In genomic region chr5:109195667-109196066, GRCh38 we compare ENCODE assay signal across 34 cellular contexts.
"Had no signal": no experiment of that assay in that cellular context is flagged by ENCODE, and none has a peak within 500 bp of the region (broad histone marks: within the 10 kb centered on the region; RNA-seq: fewer than 3 reads in every experiment).

No MANE protein-coding gene starts in this region.

- ATAC-seq: activated CD4-positive, alpha-beta T cell treated with anti-CD3 and anti-CD28 coated beads for 36 hours; activated CD8-positive, alpha-beta memory T cell treated with anti-CD3 and anti-CD28 coated beads, Interleukin-2, amount 10 ng/mL, durations not matched to agents 7 days and 5 days; activated CD8-positive, alpha-beta T cell treated with anti-CD3 and anti-CD28 coated beads, Interleukin-2, amount 10 ng/mL, durations not matched to agents 7 days and 5 days; activated naive CD8-positive, alpha-beta T cell treated with anti-CD3 and anti-CD28 coated beads, Interleukin-2, amount 50 U/mL, for 24 hours; body of pancreas; effector memory CD8-positive, alpha-beta T cell; gastroesophageal sphincter; heart right ventricle; T-helper 17 cell had no signal

- H3K4me3 Mint-ChIP-seq: activated CD4-positive, alpha-beta memory T cell treated with anti-CD3 and anti-CD28 coated beads for 36 hours; activated CD4-positive, alpha-beta T cell treated with anti-CD3 and anti-CD28 coated beads for 36 hours; activated CD4-positive, alpha-beta T cell treated with anti-CD3 and anti-CD28 coated beads, Interleukin-2, amount 10 ng/mL, durations not matched to agents 24 days and 14 days; activated CD8-positive, alpha-beta memory T cell treated with anti-CD3 and anti-CD28 coated beads, Interleukin-2, amount 10 ng/mL, durations not matched to agents 7 days and 5 days; activated CD8-positive, alpha-beta T cell treated with anti-CD3 and anti-CD28 coated beads, Interleukin-2, amount 10 ng/mL, durations not matched to agents 7 days and 5 days; activated naive CD4-positive, alpha-beta T cell treated with anti-CD3 and anti-CD28 coated beads for 36 hours; activated naive CD4-positive, alpha-beta T cell treated with anti-CD3 and anti-CD28 coated beads, Interleukin-2, amount 50 U/mL, for 24 hours; activated naive CD8-positive, alpha-beta T cell treated with anti-CD3 and anti-CD28 coated beads for 36 hours; activated naive CD8-positive, alpha-beta T cell treated with anti-CD3 and anti-CD28 coated beads, Interleukin-2, amount 50 U/mL, for 24 hours; activated T-helper 1 cell treated with anti-CD3 and anti-CD28 coated beads, Interleukin-12 subunit alpha, Interleukin-12 subunit beta, Interleukin-2, Interleukin-4 antibody, amounts not matched to agents 30 ng/mL and 10 ng/mL and 1 ng/mL, durations not matched to agents 14 hours and 24 hours and 36 hours; effector memory CD8-positive, alpha-beta T cell; T-helper 17 cell; T-helper 2 cell treated with Interferon-gamma antibody and Interleukin-4, amounts not matched to agents 5 μg/mL and 100 μg/mL, for 36 hours had no signal

- H3K27me3 ChIP-seq: adrenal gland, body of pancreas, esophagus squamous epithelium, gastroesophageal sphincter, heart right ventricle had no signal

- H3K27ac Mint-ChIP-seq: activated CD4-positive, alpha-beta memory T cell treated with anti-CD3 and anti-CD28 coated beads for 36 hours; activated CD4-positive, alpha-beta T cell treated with anti-CD3 and anti-CD28 coated beads for 36 hours; activated CD4-positive, alpha-beta T cell treated with anti-CD3 and anti-CD28 coated beads, Interleukin-2, amount 10 ng/mL, durations not matched to agents 24 days and 14 days; activated CD8-positive, alpha-beta memory T cell treated with anti-CD3 and anti-CD28 coated beads, Interleukin-2, amount 10 ng/mL, durations not matched to agents 7 days and 5 days; activated CD8-positive, alpha-beta T cell treated with anti-CD3 and anti-CD28 coated beads, Interleukin-2, amount 10 ng/mL, durations not matched to agents 7 days and 5 days; activated naive CD4-positive, alpha-beta T cell treated with anti-CD3 and anti-CD28 coated beads for 36 hours; activated naive CD4-positive, alpha-beta T cell treated with anti-CD3 and anti-CD28 coated beads, Interleukin-2, amount 50 U/mL, for 24 hours; activated naive CD8-positive, alpha-beta T cell treated with anti-CD3 and anti-CD28 coated beads for 36 hours; activated naive CD8-positive, alpha-beta T cell treated with anti-CD3 and anti-CD28 coated beads, Interleukin-2, amount 50 U/mL, for 24 hours; activated T-helper 1 cell treated with anti-CD3 and anti-CD28 coated beads, Interleukin-12 subunit alpha, Interleukin-12 subunit beta, Interleukin-2, Interleukin-4 antibody, amounts not matched to agents 30 ng/mL and 10 ng/mL and 1 ng/mL, durations not matched to agents 14 hours and 24 hours and 36 hours; activated T-helper 2 cell treated with anti-CD3 and anti-CD28 coated beads, Interferon-gamma antibody, Interleukin-2, Interleukin-4, amounts not matched to agents 10 μg/mL and 5 μg/mL and 100 μg/mL, durations not matched to agents 14 hours and 24 hours and 36 hours; effector memory CD8-positive, alpha-beta T cell; T-helper 17 cell; T-helper 2 cell treated with Interferon-gamma antibody and Interleukin-4, amounts not matched to agents 5 μg/mL and 100 μg/mL, for 36 hours had no signal

- H3K36me3 Mint-ChIP-seq: activated CD4-positive, alpha-beta memory T cell treated with anti-CD3 and anti-CD28 coated beads for 36 hours; activated naive CD4-positive, alpha-beta T cell treated with anti-CD3 and anti-CD28 coated beads, Interleukin-2, amount 50 U/mL, for 24 hours; activated naive CD8-positive, alpha-beta T cell treated with anti-CD3 and anti-CD28 coated beads for 36 hours had no signal

- H3K4me3 ChIP-seq: adrenal gland, body of pancreas, esophagus squamous epithelium, gastroesophageal sphincter, heart right ventricle had no signal

- H3K27me3 Mint-ChIP-seq: activated CD4-positive, alpha-beta memory T cell treated with anti-CD3 and anti-CD28 coated beads for 36 hours; activated CD4-positive, alpha-beta T cell treated with anti-CD3 and anti-CD28 coated beads for 36 hours; activated CD4-positive, alpha-beta T cell treated with anti-CD3 and anti-CD28 coated beads, Interleukin-2, amount 10 ng/mL, durations not matched to agents 24 days and 14 days; activated CD8-positive, alpha-beta memory T cell treated with anti-CD3 and anti-CD28 coated beads, Interleukin-2, amount 10 ng/mL, durations not matched to agents 7 days and 5 days; activated naive CD4-positive, alpha-beta T cell treated with anti-CD3 and anti-CD28 coated beads, Interleukin-2, amount 50 U/mL, for 24 hours; activated naive CD8-positive, alpha-beta T cell treated with anti-CD3 and anti-CD28 coated beads for 36 hours; activated naive CD8-positive, alpha-beta T cell treated with anti-CD3 and anti-CD28 coated beads, Interleukin-2, amount 50 U/mL, for 24 hours; effector memory CD8-positive, alpha-beta T cell; T-helper 17 cell had no signal

- DNase-seq: activated CD4-positive, alpha-beta memory T cell treated with anti-CD3 and anti-CD28 coated beads for 36 hours; activated CD4-positive, alpha-beta T cell treated with anti-CD3 and anti-CD28 coated beads for 36 hours; activated CD4-positive, alpha-beta T cell treated with anti-CD3 and anti-CD28 coated beads, Interleukin-2, amount 10 ng/mL, durations not matched to agents 24 days and 14 days; activated CD4-positive, CD25-positive, alpha-beta regulatory T cell; activated CD4-positive, CD25-positive, alpha-beta regulatory T cell treated with anti-CD3 and anti-CD28 coated beads, Interleukin-2, amount 50 U/mL, for 72 hours; activated CD8-positive, alpha-beta memory T cell treated with anti-CD3 and anti-CD28 coated beads, Interleukin-2, amount 10 ng/mL, durations not matched to agents 7 days and 5 days; activated CD8-positive, alpha-beta memory T cell treated with anti-CD3 and anti-CD28 coated beads, Interleukin-2, amount 50 U/mL, for 4 hours; activated CD8-positive, alpha-beta T cell treated with anti-CD3 and anti-CD28 coated beads, Interleukin-2, amount 10 ng/mL, durations not matched to agents 7 days and 5 days; activated effector memory CD4-positive, alpha-beta T cell treated with anti-CD3 and anti-CD28 coated beads, Interleukin-2, amount 50 U/mL, for 16 hours; activated naive CD4-positive, alpha-beta T cell treated with anti-CD3 and anti-CD28 coated beads for 36 hours; activated naive CD8-positive, alpha-beta T cell treated with anti-CD3 and anti-CD28 coated beads for 36 hours; activated naive CD8-positive, alpha-beta T cell treated with anti-CD3 and anti-CD28 coated beads, Interleukin-2, amount 50 U/mL, for 24 hours; activated T-cell treated with anti-CD3 and anti-CD28 coated beads, Interleukin-2, amount 50 U/mL, for 1 hour; activated T-cell treated with anti-CD3 and anti-CD28 coated beads, Interleukin-2, amount 50 U/mL, for 48 hours; adrenal gland; amygdala; aorta; body of pancreas; caudate nucleus; cortex of kidney; effector CD4-positive, alpha-beta T cell; effector memory CD8-positive, alpha-beta T cell; erythroblast; esophagus squamous epithelium; foreskin melanocyte; heart right ventricle; T-helper 17 cell; T1000; WERI-Rb-1 had no signal

- H3K27ac ChIP-seq: adrenal gland, body of pancreas, esophagus squamous epithelium, gastroesophageal sphincter, heart right ventricle, WERI-Rb-1 had no signal

- H3K9me3 ChIP-seq: adrenal gland, body of pancreas, esophagus squamous epithelium, gastroesophageal sphincter, heart right ventricle had no signal

- H3K36me3 ChIP-seq: adrenal gland, esophagus squamous epithelium, gastroesophageal sphincter, heart right ventricle, WERI-Rb-1 had no signal

- H3K4me1 ChIP-seq: body of pancreas had no signal

- H3K9me3 Mint-ChIP-seq: activated CD4-positive, alpha-beta memory T cell treated with anti-CD3 and anti-CD28 coated beads for 36 hours; activated CD4-positive, alpha-beta T cell treated with anti-CD3 and anti-CD28 coated beads, Interleukin-2, amount 10 ng/mL, durations not matched to agents 24 days and 14 days; activated naive CD4-positive, alpha-beta T cell treated with anti-CD3 and anti-CD28 coated beads for 36 hours; activated naive CD4-positive, alpha-beta T cell treated with anti-CD3 and anti-CD28 coated beads, Interleukin-2, amount 50 U/mL, for 24 hours; activated naive CD8-positive, alpha-beta T cell treated with anti-CD3 and anti-CD28 coated beads for 36 hours; activated naive CD8-positive, alpha-beta T cell treated with anti-CD3 and anti-CD28 coated beads, Interleukin-2, amount 50 U/mL, for 24 hours; activated T-helper 1 cell treated with anti-CD3 and anti-CD28 coated beads, Interleukin-12 subunit alpha, Interleukin-12 subunit beta, Interleukin-2, Interleukin-4 antibody, amounts not matched to agents 30 ng/mL and 10 ng/mL and 1 ng/mL, durations not matched to agents 14 hours and 24 hours and 36 hours; activated T-helper 2 cell treated with anti-CD3 and anti-CD28 coated beads, Interferon-gamma antibody, Interleukin-2, Interleukin-4, amounts not matched to agents 10 μg/mL and 5 μg/mL and 100 μg/mL, durations not matched to agents 14 hours and 24 hours and 36 hours; effector memory CD8-positive, alpha-beta T cell; T-helper 2 cell treated with Interferon-gamma antibody and Interleukin-4, amounts not matched to agents 5 μg/mL and 100 μg/mL, for 36 hours had no signal
